In the genomic region with DNA sequence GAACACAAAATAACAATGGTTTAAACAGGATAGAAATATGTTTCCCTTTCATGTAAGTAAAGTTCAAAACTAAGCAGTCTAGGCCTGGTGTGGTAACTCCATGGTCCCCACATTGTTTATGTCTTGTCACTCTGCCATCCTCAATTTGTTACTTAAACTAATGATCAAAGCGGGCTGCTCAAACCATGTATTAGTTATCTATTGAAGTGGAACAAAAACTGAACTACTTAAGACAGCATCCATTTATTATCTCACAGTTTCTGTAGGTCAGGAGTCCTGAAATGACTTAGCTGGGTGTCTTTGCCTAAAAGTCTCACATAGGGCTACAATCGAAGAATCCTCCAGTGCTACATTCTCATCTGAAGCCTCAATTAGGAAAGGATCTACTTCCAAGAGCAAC, we compare ENCODE assay signal across 10 cellular contexts.
"Had no signal": no experiment of that assay in that cellular context is flagged by ENCODE, and none has a peak within 500 bp of the region (broad histone marks: within the 10 kb centered on the region; RNA-seq: fewer than 3 reads in every experiment).

No MANE protein-coding gene starts in this region.

- H3K27ac Mint-ChIP-seq: GM23338, HFFc6 had no signal

- DNase-seq: H7, HFFc6, IMR-90, KG1 had no signal

- H3K4me1 Mint-ChIP-seq: GM23338 had no signal

- H3K4me3 ChIP-seq: GM23338, HAP-1, K562 had no signal

- H3K9me3 ChIP-seq: HAP-1 had no signal

- ATAC-seq: GM23338, HCT116, K562 had no signal

- FAIRE-seq: H1, HTR-8/SVneo, K562 had no signal

- H3K36me3 ChIP-seq: HAP-1 had no signal

- H3K4me1 ChIP-seq: HAP-1 had no signal

- H3K4me3 Mint-ChIP-seq: GM23338, HFFc6 had no signal
